Comparison of ENCODE assay signal across 16 cellular contexts in the genomic region with DNA sequence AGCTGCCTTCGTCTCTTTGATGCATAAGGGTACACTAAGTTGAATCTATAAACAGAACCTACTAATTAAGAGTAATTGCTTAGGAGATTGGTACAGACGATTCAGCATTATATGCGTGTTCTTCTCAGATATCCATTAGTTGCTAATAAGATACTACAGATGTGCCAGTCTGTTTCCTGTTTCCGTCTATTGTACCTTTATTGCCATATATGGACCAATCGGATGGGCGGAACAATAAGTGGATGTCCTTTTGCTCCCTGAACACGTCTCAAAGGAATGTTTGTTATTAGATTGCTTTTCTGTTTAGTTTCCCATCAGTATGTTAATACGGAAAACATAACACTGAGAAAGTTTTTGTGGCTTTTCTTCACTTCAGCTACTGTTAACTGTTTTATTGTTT.
A peak's percentile ranks its signal among the peaks of the same experiment; 100 is the strongest.
DNase-seq lines count a peak whose midpoint lies in the region; ATAC-seq, FAIRE-seq and TF ChIP-seq lines count a peak whose summit lies in the region.
"Had no signal": no experiment of that assay in that cellular context is flagged by ENCODE, and none has a peak within 500 bp of the region (broad histone marks: within the 10 kb centered on the region; RNA-seq: fewer than 3 reads in every experiment).

No MANE protein-coding gene starts in this region.

- intact Hi-C loops in left ventricle myocardium superior (cut with micrococcal nuclease) (no loop called here), sciatic nerve (cut with DNase I) (no loop called here)

- peak overlapping the region; percentile 22 for H3K4me3 ChIP-seq in astrocyte (ENCODE audit: insufficient read depth, low read depth, low read length)

- ATAC-seq in left ventricle myocardium superior (peak; percentile 57), sciatic nerve (peak; percentile 60), GM19023 (IDR thresholded peaks at IDR 0.05; ENCODE audit: unreplicated experiment) (no peak)
- ATAC-seq: activated T-helper 17 cell treated with anti-CD3 and anti-CD28 coated beads, Interleukin-2, amount 50 U/mL, for 72 hours; stimulated activated naive CD8-positive, alpha-beta T cell treated with anti-CD3 and anti-CD28 coated beads, Interleukin-15, amount 100 ng/mL, for 72 hours had no signal

- H3K9ac ChIP-seq in astrocyte (ENCODE audit: low read length): no peak overlapping the region
- H3K9ac ChIP-seq: KMS-11 had no signal

- no peaks in the 10 kb centered on the region for H3K36me3 Mint-ChIP-seq in astrocyte (ENCODE audit: low read depth, unreplicated experiment)

- H3K4me2 ChIP-seq in astrocyte (ENCODE audit: low read length): peak overlapping the region; percentile 48
- H3K4me2 ChIP-seq: KMS-11 had no signal

- peaks cover 10% of the 10 kb centered on the region for H3K4me1 ChIP-seq in astrocyte (ENCODE audit: insufficient read depth, low read length)

- no peak overlapping the region for H3K4me3 Mint-ChIP-seq in astrocyte (ENCODE audit: unreplicated experiment)
- H3K4me3 Mint-ChIP-seq: activated CD4-positive, alpha-beta T cell treated with anti-CD3 and anti-CD28 coated beads, Interleukin-2, amount 10 ng/mL, durations not matched to agents 24 days and 14 days; activated T-helper 17 cell treated with anti-CD3 and anti-CD28 coated beads, Interleukin-2, amount 50 U/mL, for 72 hours; central memory CD8-positive, alpha-beta T cell; stimulated activated naive CD8-positive, alpha-beta T cell treated with anti-CD3 and anti-CD28 coated beads, Interleukin-15, amount 100 ng/mL, for 72 hours had no signal

- FAIRE-seq in astrocyte (lab: Jason Lieb, UNC) (no peak), GM12891 (lab: Jason Lieb, UNC) (no peak)

- no peak for TF ChIP-seq POLR2A in GM12891 (IDR thresholded peaks at IDR 0.05; ENCODE audit: low read depth, low read length)

- DNase-seq in GM03348 (ENCODE audit: low spot score) (peak; percentile 15), astrocyte (ENCODE audit: low read depth) (peak; percentile 32), left ventricle myocardium superior (no peak), sciatic nerve (ENCODE audit: low spot score) (no peak), NCI-H2227 (lab: John Stamatoyannopoulos, UW; ENCODE audit: unreplicated experiment) (no peak), NCI-H1694 treated with DMSO at 0.1 percent for 48 hours (lab: John Stamatoyannopoulos, UW) (no peak), GM12891 (ENCODE audit: insufficient read length, low spot score) (no peak)
- DNase-seq: activated CD4-positive, alpha-beta T cell treated with anti-CD3 and anti-CD28 coated beads, Interleukin-2, amount 10 ng/mL, durations not matched to agents 24 days and 14 days; GF-D8; NCI-H2081 treated with DMSO at 0.1 percent for 48 hours; nucleus accumbens; stimulated activated naive CD8-positive, alpha-beta T cell treated with anti-CD3 and anti-CD28 coated beads, Interleukin-15, amount 100 ng/mL, for 72 hours had no signal

- H3K36me3 ChIP-seq in astrocyte (ENCODE audit: insufficient read depth, low read length): no peaks in the 10 kb centered on the region

- TF ChIP-seq CTCF in astrocyte (IDR thresholded peaks at IDR 0.05; ENCODE audit: insufficient read depth, low read depth, low read length): no peak

- no peaks in the 10 kb centered on the region for H3K79me2 ChIP-seq in astrocyte (ENCODE audit: insufficient read depth, low read length)

- peaks cover 19% of the 10 kb centered on the region for H3K4me1 Mint-ChIP-seq in astrocyte (ENCODE audit: low read depth, unreplicated experiment)
- H3K4me1 Mint-ChIP-seq: activated CD4-positive, alpha-beta T cell treated with anti-CD3 and anti-CD28 coated beads, Interleukin-2, amount 10 ng/mL, durations not matched to agents 24 days and 14 days; activated T-helper 17 cell treated with anti-CD3 and anti-CD28 coated beads, Interleukin-2, amount 50 U/mL, for 72 hours; central memory CD8-positive, alpha-beta T cell; stimulated activated naive CD8-positive, alpha-beta T cell treated with anti-CD3 and anti-CD28 coated beads, Interleukin-15, amount 100 ng/mL, for 72 hours had no signal

- no peaks in the 10 kb centered on the region for H3K27me3 Mint-ChIP-seq in astrocyte (ENCODE audit: low read depth, unreplicated experiment)
- H3K27me3 Mint-ChIP-seq: activated CD4-positive, alpha-beta T cell treated with anti-CD3 and anti-CD28 coated beads, Interleukin-2, amount 10 ng/mL, durations not matched to agents 24 days and 14 days; activated T-helper 17 cell treated with anti-CD3 and anti-CD28 coated beads, Interleukin-2, amount 50 U/mL, for 72 hours; central memory CD8-positive, alpha-beta T cell; stimulated activated naive CD8-positive, alpha-beta T cell treated with anti-CD3 and anti-CD28 coated beads, Interleukin-15, amount 100 ng/mL, for 72 hours had no signal

- no peaks in the 10 kb centered on the region for H3K9me3 ChIP-seq in astrocyte (ENCODE audit: insufficient read depth, low read depth, low read length)

- H3K27me3 ChIP-seq in astrocyte (ENCODE audit: insufficient read depth, low read length): no peaks in the 10 kb centered on the region

- H3K27ac ChIP-seq in astrocyte (ENCODE audit: low read depth, low read length): no peak overlapping the region
- H3K27ac ChIP-seq: KMS-11 had no signal

- peak overlapping the region; percentile 12 for H2AFZ ChIP-seq in astrocyte (ENCODE audit: low read depth, low read length)

- H4K20me1 ChIP-seq in astrocyte (ENCODE audit: insufficient read depth, low read length): no peaks in the 10 kb centered on the region

- no peak overlapping the region for H3K27ac Mint-ChIP-seq in astrocyte (ENCODE audit: unreplicated experiment)
- H3K27ac Mint-ChIP-seq: activated CD4-positive, alpha-beta T cell treated with anti-CD3 and anti-CD28 coated beads, Interleukin-2, amount 10 ng/mL, durations not matched to agents 24 days and 14 days; activated T-helper 17 cell treated with anti-CD3 and anti-CD28 coated beads, Interleukin-2, amount 50 U/mL, for 72 hours; stimulated activated naive CD8-positive, alpha-beta T cell treated with anti-CD3 and anti-CD28 coated beads, Interleukin-15, amount 100 ng/mL, for 72 hours had no signal

- no peaks in the 10 kb centered on the region for H3K9me3 Mint-ChIP-seq in astrocyte (ENCODE audit: unreplicated experiment)
- H3K9me3 Mint-ChIP-seq: stimulated activated naive CD8-positive, alpha-beta T cell treated with anti-CD3 and anti-CD28 coated beads, Interleukin-15, amount 100 ng/mL, for 72 hours had no signal

TF ChIP-seq in GM12891, 5 proteins besides CTCF, POLR2A, EP300 and RAD21:
- TF ChIP-seq POU2F2 (IDR thresholded peaks at IDR 0.05; ENCODE audit: low read depth, low read length): no peak

Comparison
In these comparisons a context has a peak if more than half of its experiments do, and no peak if none do; other contexts are left out.
1. DNase-seq: peak in GM03348 (single experiment) and astrocyte (single experiment); none in left ventricle myocardium superior (single experiment), sciatic nerve (single experiment), NCI-H2227 (single experiment), NCI-H1694 treated with DMSO at 0.1 percent for 48 hours (single experiment) and GM12891 (single experiment).